ENCODE assay signal across 9 cellular contexts in genomic region chr1:235069577-235070563, GRCh38. TPM values are rescaled to one million over a fixed set of nuclear protein-coding genes. Genes with fewer than 3 reads are reported as not detected.
DNase-seq lines count a peak whose midpoint lies in the region; ATAC-seq, FAIRE-seq and TF ChIP-seq lines count a peak whose summit lies in the region.
"Had no signal": no experiment of that assay in that cellular context is flagged by ENCODE, and none has a peak within 500 bp of the region (broad histone marks: within the 10 kb centered on the region; RNA-seq: fewer than 3 reads in every experiment).

No MANE protein-coding gene starts in this region.

- H3K27ac ChIP-seq in hepatocyte (peak overlapping the region; percentile 96), thyroid gland (peak overlapping the region; percentile 64 to 92 (median 89))

- no peak for TF ChIP-seq CTCF in hepatocyte (IDR thresholded peaks at IDR 0.05; ENCODE audit: poor library complexity)
- TF ChIP-seq CTCF in thyroid gland (IDR thresholded peaks at IDR 0.05): no peak

- H4K20me1 ChIP-seq in hepatocyte (ENCODE audit: insufficient read depth, poor library complexity, severe bottlenecking): no peaks in the 10 kb centered on the region

- no peak for FAIRE-seq in GM19239 (lab: Jason Lieb, UNC)
- FAIRE-seq: islet of Langerhans had no signal

- H3K9me2 ChIP-seq in hepatocyte (replicated peaks; ENCODE audit: insufficient read depth): no peaks in the 10 kb centered on the region

- intact Hi-C loops in thyroid gland (cut with DNase I): loop anchor here (10.0 kb wide), 1 partner anchor 355 kb away; no protein-coding TSS in a partner anchor

- WGBS in hepatocyte (ENCODE audit: low lambda C conversion rate, missing lambda C conversion rate): 86% methylated on average over 34 of the region's 34 CpGs
- WGBS in thyroid gland, 2 donors: 48 to 68% methylated on average over 19 to 29 of the region's 34 CpGs

- H3K79me2 ChIP-seq in hepatocyte: no peaks in the 10 kb centered on the region

- H2AFZ ChIP-seq in hepatocyte: no peak overlapping the region

- DNase-seq in LoVo (ENCODE audit: low spot score) (peak; percentile 45), hepatocyte (ENCODE audit: low spot score) (peak; percentile 42), thyroid gland (peak; percentile 77 to 85), GM19239 (ENCODE audit: insufficient read length, low spot score) (no peak)
- DNase-seq in stimulated activated CD4-positive, alpha-beta T cell treated with anti-CD3 and anti-CD28 coated beads, Interleukin-4, amount 100 ng/mL, for 4 hours: no peak

- H3K27me3 ChIP-seq in hepatocyte: no peaks in the 10 kb centered on the region
- H3K27me3 ChIP-seq in thyroid gland: no peaks in the 10 kb centered on the region

- H3K4me1 ChIP-seq in hepatocyte (ENCODE audit: insufficient read depth) (peaks cover 36% of the 10 kb centered on the region), thyroid gland (peaks cover 53 to 65% of the 10 kb centered on the region in 2 donors)

- H3K36me3 ChIP-seq in hepatocyte (replicated peaks; ENCODE audit: insufficient read depth, low read depth) (no peaks in the 10 kb centered on the region), thyroid gland (no peaks in the 10 kb centered on the region)

- H3K4me3 ChIP-seq in hepatocyte (no peak overlapping the region), thyroid gland (replicated peaks in 1 of 3) (no peak overlapping the region)

- H3K4me2 ChIP-seq in hepatocyte: no peak overlapping the region

- ATAC-seq in SK-N-SH treated with all-trans-retinoic acid at 6 μM for 48 hours (peak; percentile 26), GM18858 (IDR thresholded peaks at IDR 0.05; ENCODE audit: unreplicated experiment) (no peak), HG03354 (IDR thresholded peaks at IDR 0.05; ENCODE audit: poor library complexity, severe bottlenecking, unreplicated experiment) (no peak)

- H3K9me3 ChIP-seq in hepatocyte (ENCODE audit: low read depth): no peaks in the 10 kb centered on the region
- no peaks in the 10 kb centered on the region for H3K9me3 ChIP-seq in thyroid gland

- no peak for TF ChIP-seq POLR2A in thyroid gland (IDR thresholded peaks at IDR 0.05)

TF ChIP-seq in SK-N-SH treated with all-trans-retinoic acid at 6 μM for 48 hours, 23 proteins besides CTCF, POLR2A, EP300 and RAD21:
- TF ChIP-seq TCF4 (CRISPR knock-in tag; IDR thresholded peaks at IDR 0.05; ENCODE audit: borderline replicate concordance): no peak
- TF ChIP-seq ZNF565 (CRISPR knock-in tag; conservative IDR thresholded peaks at IDR 0.05; ENCODE audit: low read depth): no peak
- TF ChIP-seq ARNTL (CRISPR knock-in tag; IDR thresholded peaks at IDR 0.05; ENCODE audit: borderline replicate concordance, low read depth): no peak
- TF ChIP-seq SNAI2 (CRISPR knock-in tag; IDR thresholded peaks at IDR 0.05): no peak
- 0 out of 2 replicates have a peak, but pooled peaks have one; percentile 28 for TF ChIP-seq ZC3H10 (CRISPR knock-in tag; IDR thresholded peaks at IDR 0.05)
- no peak for TF ChIP-seq GLIS3 (CRISPR knock-in tag; IDR thresholded peaks at IDR 0.05)

RNA-seq across cellular contexts. Expression of gene TOMM20, which starts 58.8 kb away (rescaled TPM):
- total RNA-seq in hepatocyte (96.4 and 99.6 TPM in 2 replicates), thyroid gland (100 to 1,000 TPM; 117 to 204 (median 157) TPM)
- polyA plus RNA-seq in hepatocyte: 51.8 and 55.0 TPM in 2 replicates

Comparison
In these comparisons a context has a peak if more than half of its experiments do, and no peak if none do; other contexts are left out.
1. DNase-seq: peak in LoVo (single experiment), hepatocyte (single experiment) and thyroid gland (2 of 2); none in stimulated activated CD4-positive, alpha-beta T cell treated with anti-CD3 and anti-CD28 coated beads, Interleukin-4, amount 100 ng/mL, for 4 hours (0 of 2) and GM19239 (single experiment).